In the genomic region with DNA sequence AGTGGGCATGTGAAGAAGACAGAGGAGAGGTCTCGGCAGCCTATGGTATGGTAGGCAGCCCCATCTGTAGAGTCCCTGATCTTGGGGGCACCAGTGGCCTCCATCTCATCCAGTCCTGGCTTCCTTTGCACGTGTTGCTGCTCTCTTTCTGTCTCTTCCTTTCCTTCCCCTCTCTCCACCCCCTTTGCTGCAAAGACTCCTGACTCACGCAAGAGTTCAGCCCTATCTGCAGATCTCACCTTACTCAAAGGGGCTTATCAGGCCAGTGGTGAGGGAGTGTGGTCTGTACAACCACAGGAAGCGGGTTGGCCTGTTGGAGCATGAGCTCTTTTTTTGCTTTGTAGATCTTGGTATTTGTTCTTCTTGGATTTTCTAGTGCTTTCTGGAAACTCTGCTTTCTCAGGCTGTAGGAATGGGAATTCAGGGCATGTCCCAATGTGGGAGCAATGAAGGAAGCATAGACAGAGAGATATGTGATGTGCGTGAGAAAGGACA, we compare ENCODE assay signal across 8 cellular contexts. TPM values are rescaled to one million over a fixed set of nuclear protein-coding genes. Genes with fewer than 3 reads are reported as not detected.
DNase-seq lines count a peak whose midpoint lies in the region; ATAC-seq and TF ChIP-seq lines count a peak whose summit lies in the region.

No MANE protein-coding gene starts in this region.

- DNase-seq in Jurkat, Clone E6-1 (ENCODE audit: low read depth, low spot score) = peak; percentile 96
- no peak for DNase-seq in activated T-cell treated with anti-CD3 and anti-CD28 coated beads, Interleukin-2, amount 50 U/mL, for 4 hours
- peak in 7 of 10 donors; percentile 21 to 64 (median 44) for DNase-seq in naive thymus-derived CD8-positive, alpha-beta T cell
- no peak for DNase-seq in NCI-H345 treated with DMSO at 0.1 percent for 48 hours (lab: John Stamatoyannopoulos, UW; ENCODE audit: unreplicated experiment)
- DNase-seq in mucosa of gallbladder (ENCODE audit: low spot score) = no peak
- no peak for DNase-seq in retina

- H3K27ac Mint-ChIP-seq in naive thymus-derived CD8-positive, alpha-beta T cell = peak overlapping the region in 5 of 10 donors; percentile 7 to 58 (median 32)

- H3K4me1 Mint-ChIP-seq in activated T-cell treated with anti-CD3 and anti-CD28 coated beads, Interleukin-2, amount 50 U/mL, for 4 hours (ENCODE audit: low read depth) = peaks cover 34% of the 10 kb centered on the region
- peaks cover 6 to 58% (median 16%) of the 10 kb centered on the region in 4 donors for H3K4me1 Mint-ChIP-seq in naive thymus-derived CD8-positive, alpha-beta T cell

- ATAC-seq in GM18505 (IDR thresholded peaks at IDR 0.05; ENCODE audit: unreplicated experiment) (peak; percentile 41), esophagus mucosa (no peak)
- ATAC-seq in activated T-cell treated with anti-CD3 and anti-CD28 coated beads, Interleukin-2, amount 50 U/mL, for 4 hours = peak; percentile 95 to 96
- peak; percentile 66 to 98 for ATAC-seq in naive thymus-derived CD8-positive, alpha-beta T cell

- H3K36me3 Mint-ChIP-seq in activated T-cell treated with anti-CD3 and anti-CD28 coated beads, Interleukin-2, amount 50 U/mL, for 4 hours (ENCODE audit: insufficient read depth) = no peaks in the 10 kb centered on the region
- no peaks in the 10 kb centered on the region for H3K36me3 Mint-ChIP-seq in naive thymus-derived CD8-positive, alpha-beta T cell

- POLR2A ChIA-PET in naive thymus-derived CD8-positive, alpha-beta T cell (lab: Charles Lee) = interaction anchor here (0.5 kb wide), 1 partner anchor 187 kb away, joined by 7 read pairs; no protein-coding TSS in a partner anchor

- H3K4me3 Mint-ChIP-seq in activated T-cell treated with anti-CD3 and anti-CD28 coated beads, Interleukin-2, amount 50 U/mL, for 4 hours = peak overlapping the region; percentile 39
- peak overlapping the region in 5 of 10 donors; percentile 16 to 63 (median 33) for H3K4me3 Mint-ChIP-seq in naive thymus-derived CD8-positive, alpha-beta T cell

- no peak overlapping the region for H3K4me3 ChIP-seq in Jurkat, Clone E6-1 (ENCODE audit: low read length)

- H3K27me3 Mint-ChIP-seq in activated T-cell treated with anti-CD3 and anti-CD28 coated beads, Interleukin-2, amount 50 U/mL, for 4 hours (ENCODE audit: low read depth) = peaks cover 3% of the 10 kb centered on the region
- H3K27me3 Mint-ChIP-seq in naive thymus-derived CD8-positive, alpha-beta T cell = peaks cover 0 to 28% (median 10%) of the 10 kb centered on the region in 5 donors

- H3K9me3 Mint-ChIP-seq in activated T-cell treated with anti-CD3 and anti-CD28 coated beads, Interleukin-2, amount 50 U/mL, for 4 hours = no peaks in the 10 kb centered on the region
- no peaks in the 10 kb centered on the region for H3K9me3 Mint-ChIP-seq in naive thymus-derived CD8-positive, alpha-beta T cell

- no peak for TF ChIP-seq POLR2A in GM18505 (IDR thresholded peaks at IDR 0.05; ENCODE audit: borderline replicate concordance, extremely low read depth, insufficient read depth, insufficient read length)

RNA-seq across cellular contexts. Expression of a gene that starts 14.6 kb away (rescaled TPM):
- polyA plus RNA-seq in Jurkat, Clone E6-1 (2012; ENCODE audit: insufficient read depth, insufficient read length) = not detected
- total RNA-seq in activated T-cell treated with anti-CD3 and anti-CD28 coated beads, Interleukin-2, amount 50 U/mL, for 4 hours = not detected
- total RNA-seq in naive thymus-derived CD8-positive, alpha-beta T cell = not detected
- polyA plus RNA-seq in naive thymus-derived CD8-positive, alpha-beta T cell = not detected
- 0.12 TPM for total RNA-seq in mucosa of gallbladder
- total RNA-seq in esophagus mucosa = not detected

RNA-seq across cellular contexts. Expression of a gene that starts 58.2 kb away (rescaled TPM):
- polyA plus RNA-seq in Jurkat, Clone E6-1 (2012; ENCODE audit: insufficient read depth, insufficient read length) = 37.0 TPM
- total RNA-seq in activated T-cell treated with anti-CD3 and anti-CD28 coated beads, Interleukin-2, amount 50 U/mL, for 4 hours = 1 to 10 TPM; 2.7 to 4.1 (median 3.2) TPM
- total RNA-seq in naive thymus-derived CD8-positive, alpha-beta T cell = not detected
- polyA plus RNA-seq in naive thymus-derived CD8-positive, alpha-beta T cell = not detected
- total RNA-seq in mucosa of gallbladder = 1.5 TPM
- total RNA-seq in esophagus mucosa = 14.0 TPM

Comparison
In these comparisons a context has a peak if more than half of its experiments do, and no peak if none do; other contexts are left out.
1. DNase-seq: peak in Jurkat, Clone E6-1 (single experiment) and naive thymus-derived CD8-positive, alpha-beta T cell (7 of 10); none in activated T-cell treated with anti-CD3 and anti-CD28 coated beads, Interleukin-2, amount 50 U/mL, for 4 hours (single experiment), NCI-H345 treated with DMSO at 0.1 percent for 48 hours (single experiment), mucosa of gallbladder (single experiment) and retina (single experiment).